Comparison of ENCODE assay signal across 14 cellular contexts in the genomic region with DNA sequence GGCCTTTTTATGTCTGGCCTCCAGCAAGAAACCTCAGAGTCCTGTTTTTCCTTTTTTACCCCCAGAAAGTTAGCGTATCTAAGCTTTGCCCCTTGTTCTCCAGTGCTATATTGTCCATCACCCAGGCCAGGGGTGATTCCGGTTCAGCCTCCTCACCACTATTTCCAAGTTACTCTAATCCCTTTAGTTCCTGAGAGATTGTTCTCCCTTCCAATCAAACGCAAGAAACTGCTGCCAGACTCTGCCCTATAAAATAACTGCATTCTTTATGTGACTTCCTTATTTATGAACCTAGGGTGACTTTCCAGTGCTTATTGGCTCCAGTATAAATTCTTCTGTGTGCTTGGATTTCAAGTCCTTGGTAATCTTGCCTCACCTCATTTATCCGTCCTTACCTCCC.
"Had no signal": no experiment of that assay in that cellular context is flagged by ENCODE, and none has a peak within 500 bp of the region (broad histone marks: within the 10 kb centered on the region; RNA-seq: fewer than 3 reads in every experiment).

No MANE protein-coding gene starts in this region.

- H3K27me3 ChIP-seq: foreskin keratinocyte, tibial nerve had no signal

- H3K4me3 ChIP-seq: heart left ventricle, tibial nerve had no signal

- DNase-seq: activated CD4-positive, alpha-beta T cell treated with anti-CD3 and anti-CD28 coated beads for 1 hour; activated CD4-positive, alpha-beta T cell treated with anti-CD3 and anti-CD28 coated beads, Interleukin-2, amount 50 U/mL, for 4 hours; activated naive CD4-positive, alpha-beta T cell; activated naive CD8-positive, alpha-beta T cell treated with anti-CD3 and anti-CD28 coated beads, Interleukin-2, amount 10 ng/mL, durations not matched to agents 7 days and 5 days; activated T-cell treated with anti-CD3 and anti-CD28 coated beads for 4 hours; cerebellar nuclear complex; effector memory CD4-positive, alpha-beta T cell; foreskin keratinocyte; heart left ventricle; naive thymus-derived CD4-positive, alpha-beta T cell; stimulated activated CD4-positive, alpha-beta T cell treated with anti-CD3 and anti-CD28 coated beads, Interleukin-2, amount 100 ng/mL, for 48 hours; stimulated activated naive CD4-positive, alpha-beta T cell; substantia nigra had no signal

- H3K9me3 ChIP-seq: heart left ventricle, tibial nerve had no signal

- ATAC-seq: foreskin keratinocyte; heart left ventricle; naive thymus-derived CD4-positive, alpha-beta T cell had no signal

- H3K27ac Mint-ChIP-seq: activated naive CD8-positive, alpha-beta T cell treated with anti-CD3 and anti-CD28 coated beads, Interleukin-2, amount 10 ng/mL, durations not matched to agents 7 days and 5 days; naive thymus-derived CD4-positive, alpha-beta T cell had no signal

- H3K27ac ChIP-seq: foreskin keratinocyte, heart left ventricle, tibial nerve had no signal

- H3K9me3 Mint-ChIP-seq: activated naive CD8-positive, alpha-beta T cell treated with anti-CD3 and anti-CD28 coated beads, Interleukin-2, amount 10 ng/mL, durations not matched to agents 7 days and 5 days; naive thymus-derived CD4-positive, alpha-beta T cell had no signal

- H3K36me3 ChIP-seq: heart left ventricle, tibial nerve had no signal

- H3K36me3 Mint-ChIP-seq: activated naive CD8-positive, alpha-beta T cell treated with anti-CD3 and anti-CD28 coated beads, Interleukin-2, amount 10 ng/mL, durations not matched to agents 7 days and 5 days; naive thymus-derived CD4-positive, alpha-beta T cell had no signal

- H3K27me3 Mint-ChIP-seq: activated naive CD8-positive, alpha-beta T cell treated with anti-CD3 and anti-CD28 coated beads, Interleukin-2, amount 10 ng/mL, durations not matched to agents 7 days and 5 days; naive thymus-derived CD4-positive, alpha-beta T cell had no signal

- H3K4me1 ChIP-seq: foreskin keratinocyte, tibial nerve had no signal

- H3K4me3 Mint-ChIP-seq: activated naive CD8-positive, alpha-beta T cell treated with anti-CD3 and anti-CD28 coated beads, Interleukin-2, amount 10 ng/mL, durations not matched to agents 7 days and 5 days; naive thymus-derived CD4-positive, alpha-beta T cell had no signal

- H3K4me1 Mint-ChIP-seq: activated naive CD8-positive, alpha-beta T cell treated with anti-CD3 and anti-CD28 coated beads, Interleukin-2, amount 10 ng/mL, durations not matched to agents 7 days and 5 days; naive thymus-derived CD4-positive, alpha-beta T cell had no signal
